In genomic region chr1:62285984-62286481, GRCh38 we compare ENCODE assay signal across 1 cellular context.
TF ChIP-seq lines count a peak whose summit lies in the region.

No MANE protein-coding gene starts in this region.

TF ChIP-seq in HepG2, 621 proteins besides CTCF, POLR2A, EP300 and RAD21 (continued from another document and continues in another):
- TF ChIP-seq HNF1A (IDR thresholded peaks at IDR 0.05; ENCODE audit: low read depth), result no peak
- TF ChIP-seq HNF1A (CRISPR knock-in tag; IDR thresholded peaks at IDR 0.05; ENCODE audit: borderline replicate concordance), result no peak
- peak; percentile 32; the same call in 1 of the 2 replicates for TF ChIP-seq PITX1 (CRISPR knock-in tag; IDR thresholded peaks at IDR 0.05)
- TF ChIP-seq ELF3 (CRISPR knock-in tag; IDR thresholded peaks at IDR 0.05), result peak; percentile 60; the same call in 1 of the 2 replicates
- no peak for TF ChIP-seq ZNF577 (CRISPR knock-in tag; IDR thresholded peaks at IDR 0.05; ENCODE audit: borderline replicate concordance, low read depth)
- no peak for TF ChIP-seq RBAK (CRISPR knock-in tag; IDR thresholded peaks at IDR 0.05)
- TF ChIP-seq DRAP1 (CRISPR knock-in tag; IDR thresholded peaks at IDR 0.05), result peak; percentile 36; the same call in 1 of the 2 replicates
- TF ChIP-seq E2F5 (CRISPR knock-in tag; conservative IDR thresholded peaks at IDR 0.05), result no peak
- TF ChIP-seq NR2F1 (CRISPR knock-in tag; IDR thresholded peaks at IDR 0.05), result peak in 1 of 2 experiments; percentile 68; a peak in 2 of 4 replicates
- TF ChIP-seq USF2 (IDR thresholded peaks at IDR 0.05; ENCODE audit: low read depth, low read length), result peak; percentile 52; the same call in 1 of the 2 replicates
- TF ChIP-seq USF2 (CRISPR knock-in tag; IDR thresholded peaks at IDR 0.05; ENCODE audit: borderline replicate concordance), result peak; percentile 55; the same call in 1 of the 2 replicates
- peak; percentile 60; the same call in 1 of the 2 replicates for TF ChIP-seq ETV5 (CRISPR knock-in tag; IDR thresholded peaks at IDR 0.05; ENCODE audit: borderline replicate concordance)
- TF ChIP-seq MBD4 (IDR thresholded peaks at IDR 0.05; ENCODE audit: borderline replicate concordance, low read length), result no peak
- peak; percentile 52; the same call in 1 of the 2 replicates for TF ChIP-seq UBTF (CRISPR knock-in tag; IDR thresholded peaks at IDR 0.05)
- TF ChIP-seq ZNF225 (CRISPR knock-in tag; IDR thresholded peaks at IDR 0.05), result no peak
- 0 out of 2 replicates have a peak, but pooled peaks have one; percentile 49 for TF ChIP-seq ZNF609 (CRISPR knock-in tag; IDR thresholded peaks at IDR 0.05; ENCODE audit: borderline replicate concordance)
- no peak; the same call in 1 of the 2 replicates for TF ChIP-seq MTA1 (CRISPR knock-in tag; IDR thresholded peaks at IDR 0.05; ENCODE audit: borderline replicate concordance)
- TF ChIP-seq PAXIP1 (CRISPR knock-in tag; conservative IDR thresholded peaks at IDR 0.05), result peak; percentile 77
- TF ChIP-seq ZNF556 (CRISPR knock-in tag; IDR thresholded peaks at IDR 0.05; ENCODE audit: borderline replicate concordance), result 0 out of 2 replicates have a peak, but pooled peaks have one; percentile 38
- no peak for TF ChIP-seq NKX3-1 (CRISPR knock-in tag; IDR thresholded peaks at IDR 0.05)
- TF ChIP-seq ZNF430 (CRISPR knock-in tag; IDR thresholded peaks at IDR 0.05), result 0 out of 2 replicates have a peak, but pooled peaks have one; percentile 50
- no peak for TF ChIP-seq ZNF275 (CRISPR knock-in tag; IDR thresholded peaks at IDR 0.05; ENCODE audit: borderline replicate concordance)
- peak; percentile 63; the same call in 1 of the 2 replicates for TF ChIP-seq ZNF276 (CRISPR knock-in tag; IDR thresholded peaks at IDR 0.05; ENCODE audit: low read depth)
- peak; percentile 19; the same call in 1 of the 2 replicates for TF ChIP-seq TAF1 (CRISPR knock-in tag; IDR thresholded peaks at IDR 0.05)
- TF ChIP-seq SAP130 (CRISPR knock-in tag; IDR thresholded peaks at IDR 0.05; ENCODE audit: low read depth), result peak; percentile 61
- TF ChIP-seq ATF2 (CRISPR knock-in tag; IDR thresholded peaks at IDR 0.05), result 0 out of 2 replicates have a peak, but pooled peaks have one; percentile 32
- no peak for TF ChIP-seq ZNF780A (CRISPR knock-in tag; IDR thresholded peaks at IDR 0.05)
- TF ChIP-seq CBX1 (IDR thresholded peaks at IDR 0.05; ENCODE audit: low read depth), result no peak
- TF ChIP-seq HDAC2 (CRISPR knock-in tag; IDR thresholded peaks at IDR 0.05), result peak; percentile 46; the same call in 1 of the 2 replicates
- TF ChIP-seq ZBTB20 (CRISPR knock-in tag; IDR thresholded peaks at IDR 0.05; ENCODE audit: borderline replicate concordance, low read depth), result peak; percentile 42; the same call in 1 of the 2 replicates
